Comparison of ENCODE assay signal across 12 cellular contexts in genomic region chr13:49859568-49859967, GRCh38.
DNase-seq lines count a peak whose midpoint lies in the region; ATAC-seq and TF ChIP-seq lines count a peak whose summit lies in the region.
"Had no signal": no experiment of that assay in that cellular context is flagged by ENCODE, and none has a peak within 500 bp of the region (broad histone marks: within the 10 kb centered on the region; RNA-seq: fewer than 3 reads in every experiment).

No MANE protein-coding gene starts in this region.

- in situ Hi-C loops in astrocyte of the cerebellum (cut with HindIII; ENCODE audit: low sequenced_read_pairs): no loop called here

- H3K4me3 ChIP-seq in astrocyte of the cerebellum (ENCODE audit: low read depth, low read length): no peak overlapping the region

- peak; percentile 50 for DNase-seq in DMS53 (lab: John Stamatoyannopoulos, UW)
- DNase-seq in DMS53 treated with DMSO at 0.1 percent for 48 hours (lab: John Stamatoyannopoulos, UW; ENCODE audit: unreplicated experiment): no peak
- peak; percentile 55 for DNase-seq in astrocyte of the cerebellum (ENCODE audit: low read depth)
- DNase-seq in kidney glomerular epithelial cell (lab: John Stamatoyannopoulos, UW): peak; percentile 49
- DNase-seq in stimulated activated naive CD4-positive, alpha-beta T cell treated with Interleukin-2 at 50 U/mL for 16 hours (lab: John Stamatoyannopoulos, UW): no peak
- no peak for DNase-seq in activated CD8-positive, alpha-beta T cell treated with anti-CD3 and anti-CD28 coated beads, Interleukin-2, amount 10 ng/mL, durations not matched to agents 7 days and 5 days
- DNase-seq in DMS79 (lab: John Stamatoyannopoulos, UW): no peak
- DNase-seq: 8988T; anterior cingulate cortex; NCI-H510A treated with DMSO at 0.1 percent for 48 hours; stimulated activated CD4-positive, alpha-beta T cell treated with anti-CD3 and anti-CD28 coated beads, Interleukin-2, amount 100 ng/mL, for 24 hours had no signal

- no peak overlapping the region for H3K4me3 Mint-ChIP-seq in activated CD8-positive, alpha-beta T cell treated with anti-CD3 and anti-CD28 coated beads, Interleukin-2, amount 10 ng/mL, durations not matched to agents 7 days and 5 days

- no peak overlapping the region for H3K27ac Mint-ChIP-seq in activated CD8-positive, alpha-beta T cell treated with anti-CD3 and anti-CD28 coated beads, Interleukin-2, amount 10 ng/mL, durations not matched to agents 7 days and 5 days

- H3K4me1 Mint-ChIP-seq in activated CD8-positive, alpha-beta T cell treated with anti-CD3 and anti-CD28 coated beads, Interleukin-2, amount 10 ng/mL, durations not matched to agents 7 days and 5 days (ENCODE audit: low read depth): no peaks in the 10 kb centered on the region

- no peaks in the 10 kb centered on the region for H3K36me3 Mint-ChIP-seq in activated CD8-positive, alpha-beta T cell treated with anti-CD3 and anti-CD28 coated beads, Interleukin-2, amount 10 ng/mL, durations not matched to agents 7 days and 5 days (ENCODE audit: low read depth)

- POLR2A ChIA-PET in activated CD8-positive, alpha-beta T cell treated with anti-CD3 and anti-CD28 coated beads, Interleukin-2, amount 10 ng/mL, durations not matched to agents 7 days and 5 days (lab: Charles Lee): no interaction called here

- no peaks in the 10 kb centered on the region for H3K27me3 Mint-ChIP-seq in activated CD8-positive, alpha-beta T cell treated with anti-CD3 and anti-CD28 coated beads, Interleukin-2, amount 10 ng/mL, durations not matched to agents 7 days and 5 days (ENCODE audit: low read depth)

- CTCF ChIA-PET in activated CD8-positive, alpha-beta T cell treated with anti-CD3 and anti-CD28 coated beads, Interleukin-2, amount 10 ng/mL, durations not matched to agents 7 days and 5 days (lab: Charles Lee): no interaction called here

- TF ChIP-seq CTCF in astrocyte of the cerebellum (IDR thresholded peaks at IDR 0.05; ENCODE audit: low read depth, low read length, missing control alignments): no peak

- no peak for ATAC-seq in activated CD8-positive, alpha-beta T cell treated with anti-CD3 and anti-CD28 coated beads, Interleukin-2, amount 10 ng/mL, durations not matched to agents 7 days and 5 days
- no peak for ATAC-seq in HG02938 (IDR thresholded peaks at IDR 0.05; ENCODE audit: unreplicated experiment)

- peaks cover 10% of the 10 kb centered on the region for H3K9me3 Mint-ChIP-seq in activated CD8-positive, alpha-beta T cell treated with anti-CD3 and anti-CD28 coated beads, Interleukin-2, amount 10 ng/mL, durations not matched to agents 7 days and 5 days (ENCODE audit: insufficient read depth)

Comparison
In these comparisons a context has a peak if more than half of its experiments do, and no peak if none do; other contexts are left out.
1. DNase-seq: peak in DMS53 (single experiment), astrocyte of the cerebellum (single experiment) and kidney glomerular epithelial cell (single experiment); none in DMS53 treated with DMSO at 0.1 percent for 48 hours (single experiment), stimulated activated naive CD4-positive, alpha-beta T cell treated with Interleukin-2 at 50 U/mL for 16 hours (single experiment), activated CD8-positive, alpha-beta T cell treated with anti-CD3 and anti-CD28 coated beads, Interleukin-2, amount 10 ng/mL, durations not matched to agents 7 days and 5 days (single experiment) and DMS79 (single experiment).